Comparison of ENCODE assay signal across 14 cellular contexts in the genomic region with DNA sequence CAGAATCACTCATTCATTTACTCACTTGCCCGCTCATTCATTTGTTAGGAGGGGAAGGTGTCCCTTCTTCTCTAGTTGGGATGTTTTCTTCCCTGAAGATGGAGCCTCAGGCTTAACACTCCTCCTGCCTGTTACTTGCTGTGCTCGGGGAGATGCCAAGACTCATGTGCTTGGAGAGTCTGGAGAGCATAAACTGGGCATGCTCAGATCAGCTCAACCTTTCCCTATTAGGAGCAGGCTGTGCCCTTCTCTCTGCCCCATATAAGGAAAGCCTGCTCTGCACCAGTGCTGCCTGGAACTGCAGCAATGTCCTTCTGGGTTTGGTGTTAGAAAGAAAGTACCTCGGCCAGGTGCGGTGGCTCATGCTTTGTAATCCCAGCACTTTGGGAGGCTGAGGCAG. TPM values are rescaled to one million over a fixed set of nuclear protein-coding genes. Genes with fewer than 3 reads are reported as not detected.
DNase-seq lines count a peak whose midpoint lies in the region; ATAC-seq and TF ChIP-seq lines count a peak whose summit lies in the region.
"Had no signal": no experiment of that assay in that cellular context is flagged by ENCODE, and none has a peak within 500 bp of the region (broad histone marks: within the 10 kb centered on the region; RNA-seq: fewer than 3 reads in every experiment).

No MANE protein-coding gene starts in this region.

- POLR2A ChIA-PET in WTC11 (lab: Charles Lee) = no interaction called here
- POLR2A ChIA-PET in SK-N-SH (lab: Yijun Ruan, JAX) = no interaction called here

- CTCF ChIA-PET in WTC11 (lab: Charles Lee) = no interaction called here
- CTCF ChIA-PET in SK-N-SH (lab: Yijun Ruan, JAX) = interaction anchor here (2.6 to 7.0 kb wide), 2 partner anchors 10 to 49 kb away, joined by 7 to 44 read pairs; no protein-coding TSS in a partner anchor

- peak overlapping the region in 9 of 10 donors; percentile 49 to 76 (median 72) for H3K27ac ChIP-seq in heart right ventricle
- H3K27ac ChIP-seq in rectal smooth muscle tissue (ENCODE audit: low read depth, low read length) = peak overlapping the region; percentile 94
- H3K27ac ChIP-seq in SK-N-SH (ENCODE audit: low read depth in 2 of 2, low read length in 1 of 2) = no peak overlapping the region
- no peak overlapping the region for H3K27ac ChIP-seq in right lobe of liver

- intact Hi-C loops in heart right ventricle (cut with DNase I) = no loop called here
- intact Hi-C loops in right lobe of liver (cut with DNase I) = no loop called here

- H3K79me2 ChIP-seq in SK-N-SH (ENCODE audit: insufficient read depth) = peaks cover 4% of the 10 kb centered on the region; the same call in 1 of the 2 replicates

- H3K4me2 ChIP-seq in SK-N-SH = no peak overlapping the region

- H3K4me3 Mint-ChIP-seq in WTC11 = no peak overlapping the region

- H4K20me1 ChIP-seq in SK-N-SH (ENCODE audit: insufficient read depth) = no peaks in the 10 kb centered on the region

- H3K9me3 ChIP-seq in heart right ventricle (no peaks in the 10 kb centered on the region), SK-N-SH (no peaks in the 10 kb centered on the region), right lobe of liver (no peaks in the 10 kb centered on the region)

- WGBS in heart right ventricle, 2 donors = 56 to 67% methylated on average over 4 of the region's 4 CpGs
- 96% methylated on average over 4 of the region's 4 CpGs for WGBS in SK-N-SH (ENCODE audit: low lambda C conversion rate)
- WGBS in right lobe of liver (ENCODE audit: insufficient coverage, low coverage, low lambda C conversion rate, missing lambda C conversion rate) = 89% methylated on average over 3 of the region's 4 CpGs

- H3K27me3 Mint-ChIP-seq in WTC11 (ENCODE audit: low read depth) = no peaks in the 10 kb centered on the region; the same call in 1 of the 2 replicates

- 0 out of 2 replicates have a peak, but pooled peaks cover 4% of the 10 kb centered on the region for H3K4me1 Mint-ChIP-seq in WTC11

- H3K36me3 ChIP-seq in heart right ventricle (peaks cover 0 to 98% (median 32%) of the 10 kb centered on the region in 9 donors), rectal smooth muscle tissue (ENCODE audit: control insufficient read depth, insufficient read depth, low read length) (peaks cover 19% of the 10 kb centered on the region), SK-N-SH (replicated peaks in 1 of 2; ENCODE audit: control insufficient read depth in 1 of 2, insufficient read depth in 2 of 2, low read length in 1 of 2) (peaks cover 5 to 28% of the 10 kb centered on the region in 2 experiments), right lobe of liver (peaks cover 0 to 19% (median 2%) of the 10 kb centered on the region in 4 donors)

- ATAC-seq in WTC11 (no peak), heart right ventricle (peak; percentile 81 to 95 (median 87)), right lobe of liver (no peak)

- TF ChIP-seq CTCF in WTC11 (IDR thresholded peaks at IDR 0.05) (no peak), heart right ventricle (IDR thresholded peaks at IDR 0.05) (peak in 2 of 9 donors; percentile 3 to 21), SK-N-SH (IDR thresholded peaks at IDR 0.05) (no peak), right lobe of liver (IDR thresholded peaks at IDR 0.05) (no peak)

- peaks cover 59% of the 10 kb centered on the region for H3K36me3 Mint-ChIP-seq in WTC11

- 0 out of 2 replicates have a peak overlapping the region, but pooled peaks have one; percentile 57 for H3K27ac Mint-ChIP-seq in WTC11

- H3K4me3 ChIP-seq in heart right ventricle (peak overlapping the region in 2 of 10 donors; percentile 5 to 13), rectal smooth muscle tissue (ENCODE audit: low read length) (peak overlapping the region; percentile 45), SK-N-SH (ENCODE audit: low read depth in 2 of 2, low read length in 1 of 2) (no peak overlapping the region), right lobe of liver (no peak overlapping the region)

- H3K9me3 Mint-ChIP-seq in WTC11 = no peaks in the 10 kb centered on the region

- H3K27me3 ChIP-seq in heart right ventricle = no peaks in the 10 kb centered on the region
- H3K27me3 ChIP-seq in rectal smooth muscle tissue (ENCODE audit: control insufficient read depth, insufficient read depth, low read length) = no peaks in the 10 kb centered on the region
- no peaks in the 10 kb centered on the region for H3K27me3 ChIP-seq in SK-N-SH (ENCODE audit: insufficient read depth)
- no peaks in the 10 kb centered on the region for H3K27me3 ChIP-seq in right lobe of liver

- no peak overlapping the region for H2AFZ ChIP-seq in SK-N-SH (ENCODE audit: low read depth)

- DNase-seq in AG08396 (ENCODE audit: low spot score) = peak; percentile 64
- no peak for DNase-seq in WTC11 (ENCODE audit: low spot score)
- DNase-seq in heart right ventricle = peak in 1 of 2 donors; percentile 59
- DNase-seq in activated CD8-positive, alpha-beta memory T cell treated with anti-CD3 and anti-CD28 coated beads, Interleukin-2, amount 50 U/mL, for 4 hours = no peak
- DNase-seq in SK-N-SH = no peak
- no peak for DNase-seq in right lobe of liver
- no peak for DNase-seq in occipital lobe (lab: John Stamatoyannopoulos, UW)
- DNase-seq: ACHN; activated CD8-positive, alpha-beta memory T cell treated with anti-CD3 and anti-CD28 coated beads for 24 hours; Calu3; NCI-H1417; NCI-H2227 treated with DMSO at 0.1 percent for 48 hours; stimulated activated CD4-positive, alpha-beta T cell treated with anti-CD3 and anti-CD28 coated beads, Interleukin-2, amount 100 ng/mL, for 48 hours had no signal

- no peaks in the 10 kb centered on the region for H3F3A ChIP-seq in SK-N-SH (replicated peaks; ENCODE audit: insufficient read depth)

- H3K9ac ChIP-seq in rectal smooth muscle tissue (ENCODE audit: low read length) = no peak overlapping the region
- H3K9ac ChIP-seq in SK-N-SH = no peak overlapping the region

- H3K9me2 ChIP-seq in SK-N-SH = no peaks in the 10 kb centered on the region

- no peak for TF ChIP-seq POLR2A in right lobe of liver (IDR thresholded peaks at IDR 0.05)

- H3K4me1 ChIP-seq in heart right ventricle (peaks cover 0 to 38% (median 23%) of the 10 kb centered on the region in 9 donors), rectal smooth muscle tissue (ENCODE audit: control insufficient read depth, insufficient read depth, low read length) (peaks cover 18% of the 10 kb centered on the region), SK-N-SH (ENCODE audit: control insufficient read depth in 1 of 2, insufficient read depth in 2 of 2, low read depth in 1 of 2, low read length in 1 of 2) (no peaks in the 10 kb centered on the region; a peak in 2 of 4 replicates), right lobe of liver (peaks cover 0 to 13% (median 6%) of the 10 kb centered on the region in 4 donors)

- TF ChIP-seq RAD21 in SK-N-SH (IDR thresholded peaks at IDR 0.05; ENCODE audit: low read length) = no peak

- TF ChIP-seq EP300 in SK-N-SH (IDR thresholded peaks at IDR 0.05; ENCODE audit: borderline replicate concordance in 1 of 2, low read depth in 1 of 2, low read length in 1 of 2) = no peak

TF ChIP-seq in SK-N-SH, 30 proteins besides CTCF, POLR2A, EP300 and RAD21 (continues in another document):
- no peak for TF ChIP-seq GATA2 (CRISPR knock-in tag; IDR thresholded peaks at IDR 0.05)
- TF ChIP-seq SMC3 (IDR thresholded peaks at IDR 0.05; ENCODE audit: low read depth, low read length) = no peak
- no peak for TF ChIP-seq TEAD4 (IDR thresholded peaks at IDR 0.05; ENCODE audit: borderline replicate concordance, insufficient read depth)
- TF ChIP-seq SIN3A (IDR thresholded peaks at IDR 0.05; ENCODE audit: borderline replicate concordance, low read depth, low read length) = no peak
- TF ChIP-seq ZBTB33 (IDR thresholded peaks at IDR 0.05; ENCODE audit: borderline replicate concordance, low read depth) = no peak
- no peak for TF ChIP-seq RCOR1 (IDR thresholded peaks at IDR 0.05; ENCODE audit: low read length)
- no peak for TF ChIP-seq CHD2 (IDR thresholded peaks at IDR 0.05; ENCODE audit: low read length, partially characterized antibody)
- TF ChIP-seq ELF1 (IDR thresholded peaks at IDR 0.05) = no peak
- no peak for TF ChIP-seq MEF2A (IDR thresholded peaks at IDR 0.05; ENCODE audit: borderline replicate concordance, low read depth)

RNA-seq across cellular contexts. Expression of gene UBE2V1, which starts 18.0 kb away (rescaled TPM):
- total RNA-seq in WTC11 (2021) = 132 to 146 TPM (median 144 TPM) in 3 replicates
- 100 to 1,000 TPM in 2 of 10 donors, 10 to 100 TPM in 8; 72.6 to 113 (median 90.2) TPM for total RNA-seq in heart right ventricle
- 10 to 100 TPM; 61.9 to 80.0 TPM for polyA plus RNA-seq in heart right ventricle
- polyA plus RNA-seq in SK-N-SH (2012; rRNA removed) = 99.7 and 100 TPM in 2 replicates
- polyA plus RNA-seq in SK-N-SH (2012; cell fraction: cytosol; rRNA removed) = 108 and 138 TPM in 2 replicates
- polyA plus RNA-seq in SK-N-SH (2012; cell fraction: nucleus; rRNA removed) = 79.8 and 106 TPM in 2 replicates
- 10 to 100 TPM; 38.2 to 49.4 (median 44.3) TPM for total RNA-seq in right lobe of liver
- 30.1 TPM for total RNA-seq in occipital lobe

RNA-seq across cellular contexts. Expression of gene PEDS1, which starts 22.5 kb away (rescaled TPM):
- total RNA-seq in WTC11 (2021) (35.0 to 36.7 TPM (median 35.6 TPM) in 3 replicates), heart right ventricle (10 to 100 TPM; 12.2 to 36.2 (median 19.4) TPM), right lobe of liver (10 to 100 TPM in 5 of 6 experiments, 1 to 10 TPM in 1; 6.9 to 25.3 (median 13.7) TPM), occipital lobe (10.0 TPM)
- polyA plus RNA-seq in heart right ventricle (10 to 100 TPM; 31.1 to 40.2 TPM), SK-N-SH (2012; rRNA removed) (18.3 and 18.4 TPM in 2 replicates)
- polyA plus RNA-seq in SK-N-SH (2012; cell fraction: cytosol; rRNA removed) = 8.6 and 12.8 TPM in 2 replicates
- polyA plus RNA-seq in SK-N-SH (2012; cell fraction: nucleus; rRNA removed) = 10.1 and 13.1 TPM in 2 replicates

RNA-seq across cellular contexts. Expression of gene CEBPB, which starts 59.6 kb away (rescaled TPM):
- total RNA-seq in WTC11 (2021) (23.5 to 29.1 TPM (median 25.6 TPM) in 3 replicates), heart right ventricle (100 to 1,000 TPM in 1 of 10 donors, 10 to 100 TPM in 9; 28.9 to 104 (median 42.3) TPM), right lobe of liver (100 to 1,000 TPM; 130 to 182 (median 152) TPM), occipital lobe (0.78 TPM)
- polyA plus RNA-seq in heart right ventricle (10 to 100 TPM; 20.9 to 44.1 TPM), SK-N-SH (2012; rRNA removed) (13.2 and 14.7 TPM in 2 replicates)
- 9.5 and 11.1 TPM in 2 replicates for polyA plus RNA-seq in SK-N-SH (2012; cell fraction: cytosol; rRNA removed)
- polyA plus RNA-seq in SK-N-SH (2012; cell fraction: nucleus; rRNA removed) = 28.3 and 31.7 TPM in 2 replicates

Comparison
In these comparisons a context has a peak if more than half of its experiments do, and no peak if none do; other contexts are left out.
1. ATAC-seq: peak in heart right ventricle (8 of 8); none in WTC11 (single experiment) and right lobe of liver (0 of 4).
2. H3K27ac ChIP-seq: peak in heart right ventricle (9 of 10) and rectal smooth muscle tissue (single experiment); none in SK-N-SH (0 of 2) and right lobe of liver (0 of 3).
3. RNA of gene CEBPB, which starts 59.6 kb away (total RNA-seq): 130 to 182 TPM in right lobe of liver, 28.9 to 104 TPM in heart right ventricle and 23.5 to 29.1 TPM in WTC11; 0.78 TPM in occipital lobe (single experiment); every median in the first group is over 10 times any median in the second.